Comparison of ENCODE assay signal across 1 cellular context in genomic region chr3:13370609-13371008, GRCh38.
TF ChIP-seq lines count a peak whose summit lies in the region.

No MANE protein-coding gene starts in this region.

TF ChIP-seq in K562, 482 proteins besides CTCF, POLR2A, EP300 and RAD21:
- TF ChIP-seq MGA (IDR thresholded peaks at IDR 0.05) (no peak), RBBP5 (IDR thresholded peaks at IDR 0.05; ENCODE audit: borderline replicate concordance, insufficient read depth, low read length, poor library complexity, severe bottlenecking) (no peak), ILK (tag; IDR thresholded peaks at IDR 0.05; ENCODE audit: borderline replicate concordance, low read depth) (no peak), ZEB2 (IDR thresholded peaks at IDR 0.05) (no peak), PRDM10 (IDR thresholded peaks at IDR 0.05; ENCODE audit: partially characterized antibody) (no peak), TSC22D4 (tag; IDR thresholded peaks at IDR 0.05) (no peak), NR2C2 (CRISPR knock-in tag; IDR thresholded peaks at IDR 0.05) (no peak), NR2C2 (tag; IDR thresholded peaks at IDR 0.05) (no peak), SP1 (CRISPR knock-in tag; IDR thresholded peaks at IDR 0.05) (no peak), RFX1 (IDR thresholded peaks at IDR 0.05) (no peak), SRSF3 (IDR thresholded peaks at IDR 0.05; ENCODE audit: insufficient read depth, low read length) (no peak), FOXK2 (conservative IDR thresholded peaks at IDR 0.05 in 1 of 2, IDR thresholded peaks at IDR 0.05 in 1 of 2; ENCODE audit: low read depth in 2 of 2) (no peak), NONO (IDR thresholded peaks at IDR 0.05; ENCODE audit: low read depth in 2 of 2, low read length in 1 of 2) (no peak), SFPQ (IDR thresholded peaks at IDR 0.05; ENCODE audit: low read depth, low read length) (no peak), KLF1 (tag; IDR thresholded peaks at IDR 0.05) (no peak), DIDO1 (tag; IDR thresholded peaks at IDR 0.05; ENCODE audit: low read depth) (no peak), CBFA2T3 (IDR thresholded peaks at IDR 0.05) (no peak), HDGF (IDR thresholded peaks at IDR 0.05) (no peak), POU5F1 (IDR thresholded peaks at IDR 0.05; ENCODE audit: borderline replicate concordance, low read depth, low read length, partially characterized antibody) (no peak), E2F3 (CRISPR knock-in tag; IDR thresholded peaks at IDR 0.05) (no peak)
